In genomic region chr7:18458830-18459229, GRCh38 we compare ENCODE assay signal across 10 cellular contexts. TPM values are rescaled to one million over a fixed set of nuclear protein-coding genes. Genes with fewer than 3 reads are reported as not detected.
DNase-seq lines count a peak whose midpoint lies in the region; ATAC-seq and TF ChIP-seq lines count a peak whose summit lies in the region.
"Had no signal": no experiment of that assay in that cellular context is flagged by ENCODE, and none has a peak within 500 bp of the region (broad histone marks: within the 10 kb centered on the region; RNA-seq: fewer than 3 reads in every experiment).

No MANE protein-coding gene starts in this region.

- in situ Hi-C loops in Caki2 (cut with HindIII; ENCODE audit: low pct_unique_long_range_greater_than_20kb, low sequenced_read_pairs) = no loop called here

- peaks cover 0 to 8% of the 10 kb centered on the region in 2 donors for H3K4me1 ChIP-seq in left lung

- no peaks in the 10 kb centered on the region for H3K9me3 ChIP-seq in left lung

- no peak for TF ChIP-seq CTCF in left lung (IDR thresholded peaks at IDR 0.05)

- H3K4me3 ChIP-seq in left lung = no peak overlapping the region

- H3K36me3 ChIP-seq in left lung = no peaks in the 10 kb centered on the region

- ATAC-seq in HG03378 (IDR thresholded peaks at IDR 0.05; ENCODE audit: unreplicated experiment) (peak; percentile 51), left lung (peak; percentile 61), HG02870 (IDR thresholded peaks at IDR 0.05; ENCODE audit: unreplicated experiment) (no peak), GM21515 (IDR thresholded peaks at IDR 0.05; ENCODE audit: unreplicated experiment) (no peak), GM19455 (IDR thresholded peaks at IDR 0.05; ENCODE audit: unreplicated experiment) (no peak)
- ATAC-seq: activated CD4-positive, alpha-beta T cell treated with anti-CD3 and anti-CD28 coated beads for 36 hours had no signal

- H3K27me3 ChIP-seq in left lung = no peaks in the 10 kb centered on the region

- intact Hi-C loops in left lung (cut with DNase I) = no loop called here

- DNase-seq in Caki2 (ENCODE audit: low read depth) (peak; percentile 83), amniotic epithelial cell (ENCODE audit: low read depth) (peak; percentile 20), left lung (no peak), GF-D8 (lab: John Stamatoyannopoulos, UW) (no peak)
- DNase-seq: activated CD4-positive, alpha-beta T cell treated with anti-CD3 and anti-CD28 coated beads for 36 hours; SHP77 had no signal

- no peak overlapping the region for H3K27ac ChIP-seq in left lung

RNA-seq across cellular contexts. Expression of gene HDAC9, which starts 36.7 kb away (rescaled TPM):
- total RNA-seq in Caki2 (2014; rRNA removed; shearing (Covaris generic); ENCODE audit: low replicate concordance) = 19.5 and 21.5 TPM in 2 replicates
- total RNA-seq in left lung = 10 to 100 TPM in 1 of 2 donors, 1 to 10 TPM in 1; 9.7 to 13.2 TPM

Comparison
In these comparisons a context has a peak if more than half of its experiments do, and no peak if none do; other contexts are left out.
1. DNase-seq: peak in Caki2 (single experiment) and amniotic epithelial cell (single experiment); none in left lung (0 of 2) and GF-D8 (single experiment).
2. ATAC-seq: peak in HG03378 (single experiment) and left lung (single experiment); none in HG02870 (single experiment), GM21515 (single experiment) and GM19455 (single experiment).